9 cellular contexts compared by ENCODE assay signal in the genomic region with DNA sequence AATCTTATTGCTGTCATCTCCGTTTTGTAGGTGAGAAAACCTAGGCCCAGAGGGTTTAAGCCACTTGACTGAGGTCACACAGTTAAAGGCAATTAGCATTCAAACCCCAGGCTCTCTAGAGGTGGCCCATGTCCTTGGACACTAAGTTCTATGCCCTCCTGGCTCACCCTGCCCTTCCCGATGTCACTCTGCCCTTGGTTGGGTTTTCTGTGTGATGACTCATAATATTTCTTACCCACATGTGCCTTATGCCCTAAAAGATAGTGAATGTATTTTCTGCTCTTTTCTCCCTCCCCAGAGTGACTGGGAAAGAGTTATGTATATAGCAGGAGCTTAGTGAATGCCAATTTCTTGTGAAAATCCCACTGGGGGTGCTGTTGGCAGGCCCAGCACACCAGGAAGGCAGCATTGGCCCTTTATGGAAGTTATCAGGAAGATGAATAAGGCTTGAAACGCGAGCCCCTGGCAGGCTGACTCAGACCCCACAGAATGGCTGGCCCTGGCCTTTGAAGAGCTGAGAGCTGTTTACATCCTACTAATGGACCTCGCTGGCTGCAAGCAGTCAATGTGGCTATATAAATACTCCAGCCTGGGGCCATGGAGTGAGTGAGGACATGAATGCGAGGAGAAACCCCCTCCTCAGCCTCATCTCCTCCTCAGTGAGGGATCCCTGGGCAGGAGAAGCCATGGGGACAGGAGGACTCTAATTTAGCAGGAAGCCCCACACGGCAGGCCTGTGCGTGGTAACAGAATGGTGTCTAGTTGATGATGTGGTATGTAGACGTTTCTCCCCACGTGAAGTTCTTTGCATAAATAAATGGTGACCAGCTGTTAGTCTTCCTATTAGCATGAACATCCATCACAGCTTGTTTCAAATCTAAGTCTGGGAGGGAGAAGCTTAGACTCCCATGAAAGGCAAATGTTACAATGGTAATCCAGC.
A peak's percentile ranks its signal among the peaks of the same experiment; 100 is the strongest.
DNase-seq lines count a peak whose midpoint lies in the region; ATAC-seq and TF ChIP-seq lines count a peak whose summit lies in the region.
"Had no signal": no experiment of that assay in that cellular context is flagged by ENCODE, and none has a peak within 500 bp of the region (broad histone marks: within the 10 kb centered on the region; RNA-seq: fewer than 3 reads in every experiment).

No MANE protein-coding gene starts in this region.

- no TSS peak for BruUV-seq in IMR-90 (replicated peaks; lab: Mats Ljungman, UMichigan)

- in situ Hi-C loops in IMR-90 (cut with MboI; ENCODE audit: low sequenced_read_pairs) (no loop called here), brain microvascular endothelial cell (cut with HindIII; ENCODE audit: low pct_ligation_motif_present, low sequenced_read_pairs) (no loop called here)

- peak overlapping the region; percentile 97 for H2BK20ac ChIP-seq in IMR-90 (ENCODE audit: low read depth, low read length)

- peak overlapping the region; percentile 85 for H2AK9ac ChIP-seq in IMR-90 (replicated peaks; ENCODE audit: low read depth, low read length, poor library complexity)

- H3K56ac ChIP-seq in IMR-90 (ENCODE audit: extremely low read depth, insufficient read depth, low read length): peak overlapping the region; percentile 92
- no peak overlapping the region for H3K56ac ChIP-seq in mesendoderm (ENCODE audit: low read length)

- H3K4me1 ChIP-seq in IMR-90 (ENCODE audit: control insufficient read depth, insufficient read depth, low read length): peaks cover 40% of the 10 kb centered on the region
- H3K4me1 ChIP-seq in mesendoderm (ENCODE audit: control insufficient read depth, low read depth, low read length): peaks cover 2% of the 10 kb centered on the region
- H3K4me1 ChIP-seq in ovary (ENCODE audit: insufficient read depth): peaks cover 3% of the 10 kb centered on the region

- H3K9me3 ChIP-seq in IMR-90 (ENCODE audit: control insufficient read depth, insufficient read depth, low read length) (no peaks in the 10 kb centered on the region), ovary (no peaks in the 10 kb centered on the region)

- H2BK15ac ChIP-seq in IMR-90 (ENCODE audit: low read depth, low read length): peak overlapping the region; percentile 98
- no peak overlapping the region for H2BK15ac ChIP-seq in mesendoderm (replicated peaks; ENCODE audit: low read depth)

- H3K9me1 ChIP-seq in IMR-90 (ENCODE audit: insufficient read depth, low read length): peaks cover 40% of the 10 kb centered on the region

- DNase-seq in AG08396 (ENCODE audit: low spot score) (peak; percentile 88), IMR-90 (peak; percentile 98), brain microvascular endothelial cell (peak; percentile 92), mesendoderm (peak; percentile 62), KG1 (lab: John Stamatoyannopoulos, UW) (no peak), COR-L47 (lab: John Stamatoyannopoulos, UW) (no peak), activated gamma-delta T cell treated with Interleukin-2 at 50 U/mL for 16 hours (no peak), ovary (no peak)

- peak overlapping the region; percentile 100 for H2AK5ac ChIP-seq in IMR-90 (ENCODE audit: low read depth, low read length)
- H2AK5ac ChIP-seq in mesendoderm (ENCODE audit: low read length): no peak overlapping the region

- H4K20me1 ChIP-seq in IMR-90 (ENCODE audit: insufficient read depth, low read length): no peaks in the 10 kb centered on the region

- H2AFZ ChIP-seq in IMR-90 (replicated peaks; ENCODE audit: low read length, poor library complexity): peak overlapping the region; percentile 88

- WGBS in IMR-90 (ENCODE audit: extremely low coverage in 2 of 2, insufficient read length in 1 of 2), 2 experiments: no CpG with 5 or more reads among the region's 10 CpGs
- no CpG with 5 or more reads among the region's 10 CpGs for WGBS in mesendoderm (ENCODE audit: extremely low coverage, insufficient coverage, low lambda C conversion rate)
- 36 to 49% (median 44%) methylated on average over 10 of the region's 10 CpGs for WGBS in ovary, 3 donors

- H3K4me2 ChIP-seq in IMR-90 (ENCODE audit: low read depth, low read length): peak overlapping the region; percentile 75
- H3K4me2 ChIP-seq in mesendoderm (ENCODE audit: low read length): no peak overlapping the region

- dilution Hi-C loops in IMR-90 (cut with HindIII; ENCODE audit: low sequenced_read_pairs, unreplicated experiment): no loop called here

- no peaks in the 10 kb centered on the region for H3K79me2 ChIP-seq in mesendoderm (ENCODE audit: control insufficient read depth, insufficient read depth, low read length)

- no peak for TF ChIP-seq EP300 in ovary (IDR thresholded peaks at IDR 0.05)

- peak; percentile 61 for TF ChIP-seq RAD21 in IMR-90 (IDR thresholded peaks at IDR 0.05; ENCODE audit: low read length)

- H3K9ac ChIP-seq in IMR-90 (ENCODE audit: low read depth, low read length) (peak overlapping the region; percentile 27; the same call in 1 of the 2 replicates), mesendoderm (ENCODE audit: low read length) (no peak overlapping the region)

- peak overlapping the region; percentile 98 for H3K27ac ChIP-seq in IMR-90 (ENCODE audit: insufficient read depth, low read length)
- peak overlapping the region; percentile 48 for H3K27ac ChIP-seq in brain microvascular endothelial cell
- H3K27ac ChIP-seq in mesendoderm (ENCODE audit: low read depth, low read length): no peak overlapping the region
- no peak overlapping the region for H3K27ac ChIP-seq in ovary
- H3K27ac ChIP-seq: epithelial cell of prostate had no signal

- H3K79me1 ChIP-seq in IMR-90 (ENCODE audit: low read depth in 1 of 2, low read length in 2 of 2): peaks cover 3 to 33% of the 10 kb centered on the region in 2 experiments; a peak in 3 of 4 replicates
- no peaks in the 10 kb centered on the region for H3K79me1 ChIP-seq in mesendoderm (ENCODE audit: low read length)

- peak overlapping the region; percentile 98 for H3K18ac ChIP-seq in IMR-90 (ENCODE audit: low read depth, low read length)
- no peak overlapping the region for H3K18ac ChIP-seq in mesendoderm (ENCODE audit: low read length)

- H3K36me3 ChIP-seq in IMR-90 (ENCODE audit: control insufficient read depth, insufficient read depth, low read length) (no peaks in the 10 kb centered on the region), brain microvascular endothelial cell (replicated peaks) (no peaks in the 10 kb centered on the region), mesendoderm (ENCODE audit: control insufficient read depth, insufficient read depth, low read length) (no peaks in the 10 kb centered on the region), ovary (no peaks in the 10 kb centered on the region)

- peak overlapping the region; percentile 97 for H3K23ac ChIP-seq in IMR-90 (ENCODE audit: low read depth, low read length)
- H3K23ac ChIP-seq in mesendoderm (ENCODE audit: low read length): no peak overlapping the region

- H3K4ac ChIP-seq in IMR-90 (ENCODE audit: low read depth, low read length) (peak overlapping the region; percentile 98), mesendoderm (ENCODE audit: low read depth, low read length) (no peak overlapping the region)

- H3K4me3 ChIP-seq in IMR-90 (ENCODE audit: insufficient read depth, low read depth, low read length): no peak overlapping the region
- H3K4me3 ChIP-seq in brain microvascular endothelial cell (ENCODE audit: low read depth, low read length): no peak overlapping the region
- no peak overlapping the region for H3K4me3 ChIP-seq in mesendoderm (ENCODE audit: low read length)
- H3K4me3 ChIP-seq in ovary: no peak overlapping the region

- intact Hi-C loops in IMR-90 (cut with micrococcal nuclease): loop anchor here (1.0 to 10.0 kb wide), 5 partner anchors 56 to 226 kb away; a partner anchor contains a TSS
- intact Hi-C loops in ovary (cut with DNase I): no loop called here

- CTCF ChIA-PET in IMR-90 (lab: Yijun Ruan, JAX): interaction anchor here (0.6 to 2.4 kb wide), 13 partner anchors 15 to 176 kb away, joined by 3 to 9 read pairs (median 3); no protein-coding TSS in a partner anchor

- peak overlapping the region; percentile 99 for H4K91ac ChIP-seq in IMR-90 (ENCODE audit: insufficient read depth, low read depth, low read length)

- H3K27me3 ChIP-seq in IMR-90 (ENCODE audit: control insufficient read depth, insufficient read depth, low read length) (no peaks in the 10 kb centered on the region), brain microvascular endothelial cell (replicated peaks) (no peaks in the 10 kb centered on the region), mesendoderm (ENCODE audit: insufficient read depth, low read length, poor library complexity) (no peaks in the 10 kb centered on the region), ovary (no peaks in the 10 kb centered on the region)

- H3K14ac ChIP-seq in IMR-90 (replicated peaks; ENCODE audit: low read depth, low read length): peak overlapping the region; percentile 96

- POLR2A ChIA-PET in IMR-90 (lab: Charles Lee; ENCODE audit: unreplicated experiment): interaction anchor here (1.1 to 1.2 kb wide), 2 partner anchors 61 to 68 kb away, joined by 4 read pairs; no protein-coding TSS in a partner anchor

- TF ChIP-seq POLR2A in IMR-90 (IDR thresholded peaks at IDR 0.05; ENCODE audit: low read depth, low read length) (no peak), ovary (IDR thresholded peaks at IDR 0.05) (no peak)

- peak; percentile 54 for TF ChIP-seq CTCF in IMR-90 (conservative IDR thresholded peaks at IDR 0.05; ENCODE audit: low read depth, low read length)
- peak; percentile 67 for TF ChIP-seq CTCF in brain microvascular endothelial cell (IDR thresholded peaks at IDR 0.05; ENCODE audit: low read depth, low read length, missing control alignments)
- no peak for TF ChIP-seq CTCF in ovary (IDR thresholded peaks at IDR 0.05)

- peak; percentile 87 for ATAC-seq in IMR-90 (ENCODE audit: low read depth)

- H2BK120ac ChIP-seq in IMR-90 (ENCODE audit: low read depth, low read length) (peak overlapping the region; percentile 98), mesendoderm (ENCODE audit: low read depth, low read length) (no peak overlapping the region)

- H2BK5ac ChIP-seq in IMR-90 (ENCODE audit: low read depth, low read length, poor library complexity, severe bottlenecking): peak overlapping the region; percentile 98
- H2BK5ac ChIP-seq in mesendoderm (ENCODE audit: low read length): no peak overlapping the region

- H4K8ac ChIP-seq in IMR-90 (ENCODE audit: low read depth in 2 of 2, low read length in 2 of 2) (peak overlapping the region; percentile 93 to 97), mesendoderm (ENCODE audit: low read depth, low read length) (no peak overlapping the region)

- H4K5ac ChIP-seq in IMR-90 (ENCODE audit: low read depth, low read length) (peak overlapping the region; percentile 96), mesendoderm (ENCODE audit: low read length) (no peak overlapping the region)

TF ChIP-seq in IMR-90, 13 proteins besides CTCF, POLR2A, EP300 and RAD21 (continues in another document):
- TF ChIP-seq, protein P1, sequence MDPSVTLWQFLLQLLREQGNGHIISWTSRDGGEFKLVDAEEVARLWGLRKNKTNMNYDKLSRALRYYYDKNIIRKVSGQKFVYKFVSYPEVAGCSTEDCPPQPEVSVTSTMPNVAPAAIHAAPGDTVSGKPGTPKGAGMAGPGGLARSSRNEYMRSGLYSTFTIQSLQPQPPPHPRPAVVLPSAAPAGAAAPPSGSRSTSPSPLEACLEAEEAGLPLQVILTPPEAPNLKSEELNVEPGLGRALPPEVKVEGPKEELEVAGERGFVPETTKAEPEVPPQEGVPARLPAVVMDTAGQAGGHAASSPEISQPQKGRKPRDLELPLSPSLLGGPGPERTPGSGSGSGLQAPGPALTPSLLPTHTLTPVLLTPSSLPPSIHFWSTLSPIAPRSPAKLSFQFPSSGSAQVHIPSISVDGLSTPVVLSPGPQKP (IDR thresholded peaks at IDR 0.05; ENCODE audit: borderline replicate concordance, low read depth, low read length): no peak

Comparison
In these comparisons a context has a peak if more than half of its experiments do, and no peak if none do; other contexts are left out.
1. DNase-seq: peak in AG08396 (single experiment), IMR-90 (single experiment), brain microvascular endothelial cell (single experiment) and mesendoderm (single experiment); none in KG1 (single experiment), COR-L47 (single experiment), activated gamma-delta T cell treated with Interleukin-2 at 50 U/mL for 16 hours (single experiment) and ovary (0 of 5).
2. H3K27ac ChIP-seq: peak in IMR-90 (single experiment) and brain microvascular endothelial cell (single experiment); none in mesendoderm (single experiment) and ovary (0 of 2).
3. CTCF ChIP-seq: peak in IMR-90 (single experiment) and brain microvascular endothelial cell (single experiment); none in ovary (0 of 3).